Comparison of ENCODE assay signal across 9 cellular contexts in genomic region chr22:23826510-23827350, GRCh38. TPM values are rescaled to one million over a fixed set of nuclear protein-coding genes. Genes with fewer than 3 reads are reported as not detected.
DNase-seq lines count a peak whose midpoint lies in the region; ATAC-seq, FAIRE-seq and TF ChIP-seq lines count a peak whose summit lies in the region.
"Had no signal": no experiment of that assay in that cellular context is flagged by ENCODE, and none has a peak within 500 bp of the region (broad histone marks: within the 10 kb centered on the region; RNA-seq: fewer than 3 reads in every experiment).

No MANE protein-coding gene starts in this region.

- DNase-seq in AG20443 (ENCODE audit: low spot score) (peak; percentile 43), SK-MEL-5 (ENCODE audit: low read depth, low spot score) (peak; percentile 21), hepatic stellate cell (ENCODE audit: low spot score) (peak; percentile 91), GM12892 (ENCODE audit: insufficient read length) (no peak), erythroblast (lab: John Stamatoyannopoulos, UW) (no peak)
- DNase-seq: Calu3; NCI-H2081; stimulated activated CD4-positive, alpha-beta T cell treated with anti-CD3 and anti-CD28 coated beads, Interleukin-4, amount 100 ng/mL, for 4 hours had no signal

- no peak for TF ChIP-seq POLR2A in GM12892 (IDR thresholded peaks at IDR 0.05; ENCODE audit: low read depth, low read length)
- no peak for TF ChIP-seq POLR2A in erythroblast (IDR thresholded peaks at IDR 0.05; ENCODE audit: low read length)

- no peak for FAIRE-seq in GM12892 (lab: Jason Lieb, UNC)

- ATAC-seq in HG02973 (IDR thresholded peaks at IDR 0.05; ENCODE audit: unreplicated experiment): no peak

- in situ Hi-C loops in SK-MEL-5 (cut with HindIII; ENCODE audit: low pct_unique_long_range_greater_than_20kb, low sequenced_read_pairs): no loop called here

RNA-seq across cellular contexts. Expression of gene DERL3, which starts 12.1 kb away (rescaled TPM):
- 0.13 and 0.26 TPM in 2 replicates for total RNA-seq in SK-MEL-5 (2014; rRNA removed; shearing (Covaris generic))
- 0.03 and 0.43 TPM in 2 replicates for polyA plus RNA-seq in SK-MEL-5 (2015; cell fraction: cytosol; rRNA removed)
- 1.2 and 1.3 TPM in 2 replicates for polyA plus RNA-seq in SK-MEL-5 (2015; cell fraction: nucleus; rRNA removed)
- polyA plus RNA-seq in GM12892 (2012; ENCODE audit: missing spikeins): 8.5 TPM

RNA-seq across cellular contexts. Expression of gene SLC2A11, which starts 30.9 kb away (rescaled TPM):
- total RNA-seq in SK-MEL-5 (2014; rRNA removed; shearing (Covaris generic)): 20.6 and 20.7 TPM in 2 replicates
- polyA plus RNA-seq in SK-MEL-5 (2015; cell fraction: cytosol; rRNA removed): 18.2 and 23.0 TPM in 2 replicates
- polyA plus RNA-seq in SK-MEL-5 (2015; cell fraction: nucleus; rRNA removed): 97.9 and 105 TPM in 2 replicates
- polyA plus RNA-seq in GM12892 (2012; ENCODE audit: missing spikeins): 12.9 TPM

RNA-seq across cellular contexts. Expression of gene SMARCB1, which starts 40.0 kb away (rescaled TPM):
- total RNA-seq in SK-MEL-5 (2014; rRNA removed; shearing (Covaris generic)): 71.1 and 78.4 TPM in 2 replicates
- 155 TPM in 2 replicates for polyA plus RNA-seq in SK-MEL-5 (2015; cell fraction: cytosol; rRNA removed)
- polyA plus RNA-seq in SK-MEL-5 (2015; cell fraction: nucleus; rRNA removed): 52.7 and 60.9 TPM in 2 replicates
- polyA plus RNA-seq in GM12892 (2012; ENCODE audit: missing spikeins): 102 TPM

RNA-seq across cellular contexts. Expression of gene MMP11, which starts 54.1 kb away (rescaled TPM):
- total RNA-seq in SK-MEL-5 (2014; rRNA removed; shearing (Covaris generic)): 1.1 TPM in 2 replicates
- polyA plus RNA-seq in SK-MEL-5 (2015; cell fraction: cytosol; rRNA removed): 0.63 and 2.1 TPM in 2 replicates
- polyA plus RNA-seq in SK-MEL-5 (2015; cell fraction: nucleus; rRNA removed): 0.30 and 0.69 TPM in 2 replicates
- polyA plus RNA-seq in GM12892 (2012; ENCODE audit: missing spikeins): 0.32 TPM

RNA-seq across cellular contexts. Expression of gene CHCHD10, which starts 59.0 kb away (rescaled TPM):
- total RNA-seq in SK-MEL-5 (2014; rRNA removed; shearing (Covaris generic)): 76.0 and 90.5 TPM in 2 replicates
- 197 and 213 TPM in 2 replicates for polyA plus RNA-seq in SK-MEL-5 (2015; cell fraction: cytosol; rRNA removed)
- polyA plus RNA-seq in SK-MEL-5 (2015; cell fraction: nucleus; rRNA removed): 60.0 and 63.5 TPM in 2 replicates
- polyA plus RNA-seq in GM12892 (2012; ENCODE audit: missing spikeins): 268 TPM

Comparison
In these comparisons a context has a peak if more than half of its experiments do, and no peak if none do; other contexts are left out.
1. DNase-seq: peak in AG20443 (single experiment), SK-MEL-5 (single experiment) and hepatic stellate cell (single experiment); none in GM12892 (single experiment) and erythroblast (0 of 2).